1 cellular context compared by ENCODE assay signal in genomic region chr9:93464395-93464794, GRCh38.
TF ChIP-seq lines count a peak whose summit lies in the region.

No MANE protein-coding gene starts in this region.

TF ChIP-seq in IMR-90, 13 proteins besides CTCF, POLR2A, EP300 and RAD21:
- TF ChIP-seq CEBPB (IDR thresholded peaks at IDR 0.05; ENCODE audit: low read depth, low read length) (no peak), SMC3 (IDR thresholded peaks at IDR 0.05; ENCODE audit: low read depth, low read length) (no peak), USF2 (IDR thresholded peaks at IDR 0.05; ENCODE audit: low read depth, low read length) (no peak), BHLHE40 (IDR thresholded peaks at IDR 0.05; ENCODE audit: low read depth, low read length) (no peak), MAZ (IDR thresholded peaks at IDR 0.05; ENCODE audit: borderline replicate concordance, low read depth, low read length) (no peak), NFE2L2 (IDR thresholded peaks at IDR 0.05; ENCODE audit: low read depth, low read length) (no peak), MXI1 (IDR thresholded peaks at IDR 0.05; ENCODE audit: borderline replicate concordance, low read depth, low read length) (no peak)
